Comparison of ENCODE assay signal across 9 cellular contexts in the genomic region with DNA sequence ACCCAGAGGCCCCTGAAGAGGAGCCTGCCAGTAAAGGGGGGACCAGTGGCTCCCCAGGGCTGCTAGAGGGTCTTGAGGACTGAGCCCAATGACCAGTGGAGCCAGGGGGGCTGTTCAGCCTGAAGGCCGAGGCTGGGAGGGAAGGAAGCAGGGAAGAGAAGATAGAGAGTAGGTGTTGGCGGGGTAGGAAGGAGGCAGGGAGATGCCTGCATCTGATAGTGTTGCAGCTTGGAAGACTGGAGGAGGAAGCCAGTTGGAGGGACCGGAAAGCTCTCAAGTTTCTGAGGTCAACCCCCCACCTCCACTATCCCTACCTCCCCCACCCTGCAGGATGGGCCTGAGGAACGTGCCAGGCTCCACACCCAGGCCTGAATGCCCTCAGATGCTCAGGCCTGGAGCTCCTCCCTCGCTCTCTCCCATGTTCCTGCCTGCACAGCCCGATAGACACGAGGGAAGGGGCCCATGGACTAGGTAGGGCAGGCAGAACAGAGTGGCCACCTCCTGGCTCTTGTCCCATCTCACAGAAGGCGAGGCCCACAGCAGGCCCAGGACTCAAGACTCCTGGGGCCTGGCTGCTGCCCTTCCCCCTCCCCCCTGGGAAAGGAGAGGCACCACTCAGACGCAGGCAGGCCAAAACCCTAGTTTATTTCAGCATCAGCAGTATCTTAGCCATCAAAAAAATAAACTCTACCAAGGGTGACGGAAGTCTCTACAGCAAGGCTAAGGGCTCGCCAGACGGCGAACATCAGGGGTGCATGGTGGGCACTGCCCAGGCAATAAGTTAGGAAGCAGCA. TPM values are rescaled to one million over a fixed set of nuclear protein-coding genes. Genes with fewer than 3 reads are reported as not detected.
DNase-seq lines count a peak whose midpoint lies in the region; ATAC-seq, FAIRE-seq and TF ChIP-seq lines count a peak whose summit lies in the region.
"Had no signal": no experiment of that assay in that cellular context is flagged by ENCODE, and none has a peak within 500 bp of the region (broad histone marks: within the 10 kb centered on the region; RNA-seq: fewer than 3 reads in every experiment).

No MANE protein-coding gene starts in this region.

- H3K9me3 ChIP-seq in psoas muscle, result no peaks in the 10 kb centered on the region

- H3K36me3 ChIP-seq in psoas muscle (ENCODE audit: insufficient read depth in 1 of 2, low read depth in 1 of 2), result no peaks in the 10 kb centered on the region

- H3K4me3 ChIP-seq in fibroblast of pulmonary artery (replicated peaks; ENCODE audit: low read depth, low read length), result no peak overlapping the region
- no peak overlapping the region for H3K4me3 ChIP-seq in psoas muscle

- TF ChIP-seq CTCF in RWPE1 (conservative IDR thresholded peaks at IDR 0.05; ENCODE audit: low read depth) (no peak), fibroblast of pulmonary artery (IDR thresholded peaks at IDR 0.05; ENCODE audit: low read length, missing control alignments) (no peak), psoas muscle (IDR thresholded peaks at IDR 0.05) (no peak)

- H3K9me3 Mint-ChIP-seq in stimulated activated effector memory CD8-positive, alpha-beta T cell treated with anti-CD3 and anti-CD28 coated beads, Interleukin-12 subunit alpha, Interleukin-12 subunit beta, amount 100 ng/mL, for 72 hours, result no peaks in the 10 kb centered on the region

- intact Hi-C loops in psoas muscle (cut with DNase I), result loop anchor here in 1 of 2 donors (2.0 kb wide), 1 partner anchor 28 kb away; no protein-coding TSS in a partner anchor

- peaks cover 0 to 24% (median 15%) of the 10 kb centered on the region in 3 donors for H3K27me3 ChIP-seq in psoas muscle (ENCODE audit: insufficient read depth in 3 of 3, low read length in 2 of 3)

- ATAC-seq in stimulated activated effector memory CD8-positive, alpha-beta T cell treated with anti-CD3 and anti-CD28 coated beads, Interleukin-12 subunit alpha, Interleukin-12 subunit beta, amount 100 ng/mL, for 72 hours, result no peak
- ATAC-seq in HG03565 (IDR thresholded peaks at IDR 0.05; ENCODE audit: unreplicated experiment), result no peak
- no peak for ATAC-seq in psoas muscle

- peaks cover 7% of the 10 kb centered on the region for H3K36me3 Mint-ChIP-seq in stimulated activated effector memory CD8-positive, alpha-beta T cell treated with anti-CD3 and anti-CD28 coated beads, Interleukin-12 subunit alpha, Interleukin-12 subunit beta, amount 100 ng/mL, for 72 hours

- DNase-seq in DMS53 (lab: John Stamatoyannopoulos, UW), result peak; percentile 52
- no peak for DNase-seq in DMS53 treated with DMSO at 0.1 percent for 48 hours (lab: John Stamatoyannopoulos, UW; ENCODE audit: unreplicated experiment)
- DNase-seq in RWPE1 (ENCODE audit: low spot score), result peak; percentile 59
- peak; percentile 33 for DNase-seq in fibroblast of pulmonary artery (ENCODE audit: low read depth)
- no peak for DNase-seq in stimulated activated effector memory CD8-positive, alpha-beta T cell treated with anti-CD3 and anti-CD28 coated beads, Interleukin-12 subunit alpha, Interleukin-12 subunit beta, amount 100 ng/mL, for 72 hours (ENCODE audit: low spot score in 2 of 2)
- no peak for DNase-seq in psoas muscle
- DNase-seq in HTR-8/SVneo (ENCODE audit: insufficient read length, low spot score), result no peak

- POLR2A ChIA-PET in RWPE1 (lab: Yijun Ruan, JAX; ENCODE audit: low non-redundant PET), result interaction anchor here (0.6 kb wide), 1 partner anchor 162 kb away, joined by 3 read pairs; no protein-coding TSS in a partner anchor

- CTCF ChIA-PET in RWPE1 (lab: Yijun Ruan, JAX), result interaction anchor here (0.6 to 6.2 kb wide), 19 partner anchors 8 to 1557 kb away, joined by 3 to 57 read pairs (median 4); a partner anchor contains a TSS

- H3K27ac ChIP-seq in RWPE1 (peak overlapping the region; percentile 100), psoas muscle (no peak overlapping the region)

- WGBS in psoas muscle, 3 donors, result 46 to 55% (median 49%) methylated on average over 13 of the region's 13 CpGs

- H3K4me1 Mint-ChIP-seq in stimulated activated effector memory CD8-positive, alpha-beta T cell treated with anti-CD3 and anti-CD28 coated beads, Interleukin-12 subunit alpha, Interleukin-12 subunit beta, amount 100 ng/mL, for 72 hours, result peaks cover 10% of the 10 kb centered on the region

- peaks cover 22% of the 10 kb centered on the region for H3K4me1 ChIP-seq in psoas muscle

- no peak for FAIRE-seq in HTR-8/SVneo (lab: Jason Lieb, UNC)
- FAIRE-seq: A204.1 had no signal

- no peak overlapping the region for H3K27ac Mint-ChIP-seq in stimulated activated effector memory CD8-positive, alpha-beta T cell treated with anti-CD3 and anti-CD28 coated beads, Interleukin-12 subunit alpha, Interleukin-12 subunit beta, amount 100 ng/mL, for 72 hours

- H3K4me3 Mint-ChIP-seq in stimulated activated effector memory CD8-positive, alpha-beta T cell treated with anti-CD3 and anti-CD28 coated beads, Interleukin-12 subunit alpha, Interleukin-12 subunit beta, amount 100 ng/mL, for 72 hours, result peak overlapping the region; percentile 50

RNA-seq across cellular contexts. Expression of a gene that starts 3.4 kb away (rescaled TPM):
- 100 to 1,000 TPM in 1 of 4 donors, 10 to 100 TPM in 3; 19.5 to 116 (median 33.0) TPM for total RNA-seq in psoas muscle
- 100 to 1,000 TPM in 1 of 3 donors, 10 to 100 TPM in 2; 21.2 to 383 (median 67.0) TPM for polyA plus RNA-seq in psoas muscle

RNA-seq across cellular contexts. Expression of a gene that starts 9.8 kb away (rescaled TPM):
- total RNA-seq in psoas muscle, result 10 to 100 TPM in 1 of 4 donors, 1 to 10 TPM in 3; 6.5 to 12.7 (median 7.8) TPM
- 10 to 100 TPM; 13.1 to 29.5 (median 13.3) TPM for polyA plus RNA-seq in psoas muscle

RNA-seq across cellular contexts. Expression of a gene that starts 43.2 kb away (rescaled TPM):
- 10 to 100 TPM; 15.4 to 29.5 (median 23.2) TPM for total RNA-seq in psoas muscle
- polyA plus RNA-seq in psoas muscle, result 10 to 100 TPM in 2 of 3 donors, 1 to 10 TPM in 1; 8.7 to 25.4 (median 14.1) TPM

RNA-seq across cellular contexts. Expression of a gene that starts 43.5 kb away (rescaled TPM):
- 100 to 1,000 TPM in 1 of 4 donors, 10 to 100 TPM in 3; 73.6 to 101 (median 80.0) TPM for total RNA-seq in psoas muscle
- polyA plus RNA-seq in psoas muscle, result 100 to 1,000 TPM; 118 to 171 (median 141) TPM

Comparison
In these comparisons a context has a peak if more than half of its experiments do, and no peak if none do; other contexts are left out.
1. DNase-seq: peak in DMS53 (single experiment), RWPE1 (single experiment) and fibroblast of pulmonary artery (single experiment); none in DMS53 treated with DMSO at 0.1 percent for 48 hours (single experiment), stimulated activated effector memory CD8-positive, alpha-beta T cell treated with anti-CD3 and anti-CD28 coated beads, Interleukin-12 subunit alpha, Interleukin-12 subunit beta, amount 100 ng/mL, for 72 hours (0 of 2), psoas muscle (0 of 2) and HTR-8/SVneo (single experiment).